Comparison of ENCODE assay signal across 1 cellular context in the genomic region with DNA sequence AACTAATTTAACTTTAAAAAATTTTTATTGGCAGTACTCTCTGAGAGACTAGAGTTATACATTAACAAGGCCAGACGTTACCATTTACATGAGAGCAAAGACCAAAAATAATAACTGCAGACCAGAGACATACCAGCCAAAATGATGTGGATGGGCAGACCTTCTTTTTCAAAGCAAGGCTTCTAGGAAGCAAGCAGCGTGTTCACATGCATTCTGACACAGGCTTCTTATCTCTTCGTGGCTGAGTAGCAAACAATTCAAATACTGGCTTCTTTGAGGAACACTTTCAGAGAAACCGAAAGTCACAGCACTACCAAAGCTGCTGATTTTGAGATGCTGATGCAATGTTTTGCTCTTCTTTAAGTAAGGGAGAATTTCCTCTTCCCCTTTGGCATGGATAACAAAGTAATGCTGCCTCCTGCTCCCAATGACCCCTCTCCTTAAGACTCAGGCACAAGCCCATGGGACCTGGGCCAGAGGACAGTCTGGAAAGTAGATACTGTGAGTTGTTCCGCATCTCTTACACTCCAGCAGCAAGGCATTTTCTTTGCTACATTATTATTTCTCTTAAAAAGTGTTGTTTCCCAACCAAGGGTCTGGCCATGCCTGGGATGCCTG.
TF ChIP-seq lines count a peak whose summit lies in the region.

No MANE protein-coding gene starts in this region.

TF ChIP-seq in K562, 482 proteins besides CTCF, POLR2A, EP300 and RAD21 (continued from another document and continues in another):
- TF ChIP-seq, protein P1, sequence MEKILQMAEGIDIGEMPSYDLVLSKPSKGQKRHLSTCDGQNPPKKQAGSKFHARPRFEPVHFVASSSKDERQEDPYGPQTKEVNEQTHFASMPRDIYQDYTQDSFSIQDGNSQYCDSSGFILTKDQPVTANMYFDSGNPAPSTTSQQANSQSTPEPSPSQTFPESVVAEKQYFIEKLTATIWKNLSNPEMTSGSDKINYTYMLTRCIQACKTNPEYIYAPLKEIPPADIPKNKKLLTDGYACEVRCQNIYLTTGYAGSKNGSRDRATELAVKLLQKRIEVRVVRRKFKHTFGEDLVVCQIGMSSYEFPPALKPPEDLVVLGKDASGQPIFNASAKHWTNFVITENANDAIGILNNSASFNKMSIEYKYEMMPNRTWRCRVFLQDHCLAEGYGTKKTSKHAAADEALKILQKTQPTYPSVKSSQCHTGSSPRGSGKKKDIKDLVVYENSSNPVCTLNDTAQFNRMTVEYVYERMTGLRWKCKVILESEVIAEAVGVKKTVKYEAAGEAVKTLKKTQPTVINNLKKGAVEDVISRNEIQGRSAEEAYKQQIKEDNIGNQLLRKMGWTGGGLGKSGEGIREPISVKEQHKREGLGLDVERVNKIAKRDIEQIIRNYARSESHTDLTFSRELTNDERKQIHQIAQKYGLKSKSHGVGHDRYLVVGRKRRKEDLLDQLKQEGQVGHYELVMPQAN (IDR thresholded peaks at IDR 0.05; ENCODE audit: borderline replicate concordance) = no peak
- TF ChIP-seq ZNF124 (CRISPR knock-in tag; IDR thresholded peaks at IDR 0.05) (no peak), ZNF717 (CRISPR knock-in tag; IDR thresholded peaks at IDR 0.05) (no peak), MCM2 (IDR thresholded peaks at IDR 0.05; ENCODE audit: low read depth) (no peak), CTBP1 (IDR thresholded peaks at IDR 0.05; ENCODE audit: borderline replicate concordance) (peak; percentile 57; the same call in 1 of the 2 replicates), NR2C1 (IDR thresholded peaks at IDR 0.05) (no peak), NR2C1 (tag; IDR thresholded peaks at IDR 0.05) (peak; percentile 54; the same call in 1 of the 2 replicates), NELFE (IDR thresholded peaks at IDR 0.05; ENCODE audit: insufficient read depth, insufficient read length) (no peak), NEUROD1 (IDR thresholded peaks at IDR 0.05; ENCODE audit: borderline replicate concordance, low read depth, low read length, partially characterized antibody) (no peak), DACH1 (IDR thresholded peaks at IDR 0.05; ENCODE audit: partially characterized antibody) (no peak), GATA2 (CRISPR knock-in tag; IDR thresholded peaks at IDR 0.05) (no peak), JUNB (CRISPR knock-in tag; conservative IDR thresholded peaks at IDR 0.05) (no peak), ATF7 (IDR thresholded peaks at IDR 0.05) (peak; percentile 80), MEF2D (tag; conservative IDR thresholded peaks at IDR 0.05; ENCODE audit: low read depth) (0 out of 2 replicates have a peak, but pooled peaks have one; percentile 24), ZFPM2 (CRISPR knock-in tag; IDR thresholded peaks at IDR 0.05) (no peak), ZNF561 (CRISPR knock-in tag; conservative IDR thresholded peaks at IDR 0.05) (no peak), POLR2G (IDR thresholded peaks at IDR 0.05; ENCODE audit: low read depth, low read length) (no peak), SPI1 (IDR thresholded peaks at IDR 0.05; ENCODE audit: borderline replicate concordance, low read depth, low read length) (peak; percentile 40; the same call in 1 of the 2 replicates), FOXP1 (CRISPR knock-in tag; IDR thresholded peaks at IDR 0.05) (no peak), ZNF212 (CRISPR knock-in tag; IDR thresholded peaks at IDR 0.05) (no peak), SREBF1 (IDR thresholded peaks at IDR 0.05; ENCODE audit: borderline replicate concordance, low read depth, low read length) (no peak), U2AF2 (optimal IDR thresholded peaks at IDR 0.05; ENCODE audit: low read depth, low read length) (no peak), EZH2 (IDR thresholded peaks at IDR 0.05; ENCODE audit: borderline replicate concordance, low read depth, low read length) (no peak), LEF1 (IDR thresholded peaks at IDR 0.05) (peak; percentile 60), CBX8 (IDR thresholded peaks at IDR 0.05; ENCODE audit: borderline replicate concordance, extremely low read depth, low read depth, low read length, poor library complexity, severe bottlenecking) (no peak), C11orf30 (IDR thresholded peaks at IDR 0.05; ENCODE audit: low read depth) (peak; percentile 10; the same call in 1 of the 2 replicates), ZKSCAN1 (IDR thresholded peaks at IDR 0.05; ENCODE audit: low read depth, low read length) (no peak), MYBL2 (IDR thresholded peaks at IDR 0.05; ENCODE audit: low read depth) (peak; percentile 61), MYBL2 (CRISPR knock-in tag; IDR thresholded peaks at IDR 0.05; ENCODE audit: borderline replicate concordance) (no peak), CBX3 (IDR thresholded peaks at IDR 0.05; ENCODE audit: borderline replicate concordance in 1 of 2, low read length in 2 of 2) (peak in 1 of 2 experiments; percentile 55; a peak in 1 of 3 replicates), GABPB1 (CRISPR knock-in tag; IDR thresholded peaks at IDR 0.05) (no peak), SMC3 (conservative IDR thresholded peaks at IDR 0.05; ENCODE audit: insufficient read depth, low read depth, low read length) (no peak), SREBF2 (CRISPR knock-in tag; IDR thresholded peaks at IDR 0.05) (no peak), MECOM (CRISPR knock-in tag; IDR thresholded peaks at IDR 0.05) (peak; percentile 36), MXI1 (IDR thresholded peaks at IDR 0.05; ENCODE audit: low read depth, low read length) (no peak), POLR2B (IDR thresholded peaks at IDR 0.05; ENCODE audit: low read depth, partially characterized antibody) (no peak)
- TF ChIP-seq, protein P2, sequence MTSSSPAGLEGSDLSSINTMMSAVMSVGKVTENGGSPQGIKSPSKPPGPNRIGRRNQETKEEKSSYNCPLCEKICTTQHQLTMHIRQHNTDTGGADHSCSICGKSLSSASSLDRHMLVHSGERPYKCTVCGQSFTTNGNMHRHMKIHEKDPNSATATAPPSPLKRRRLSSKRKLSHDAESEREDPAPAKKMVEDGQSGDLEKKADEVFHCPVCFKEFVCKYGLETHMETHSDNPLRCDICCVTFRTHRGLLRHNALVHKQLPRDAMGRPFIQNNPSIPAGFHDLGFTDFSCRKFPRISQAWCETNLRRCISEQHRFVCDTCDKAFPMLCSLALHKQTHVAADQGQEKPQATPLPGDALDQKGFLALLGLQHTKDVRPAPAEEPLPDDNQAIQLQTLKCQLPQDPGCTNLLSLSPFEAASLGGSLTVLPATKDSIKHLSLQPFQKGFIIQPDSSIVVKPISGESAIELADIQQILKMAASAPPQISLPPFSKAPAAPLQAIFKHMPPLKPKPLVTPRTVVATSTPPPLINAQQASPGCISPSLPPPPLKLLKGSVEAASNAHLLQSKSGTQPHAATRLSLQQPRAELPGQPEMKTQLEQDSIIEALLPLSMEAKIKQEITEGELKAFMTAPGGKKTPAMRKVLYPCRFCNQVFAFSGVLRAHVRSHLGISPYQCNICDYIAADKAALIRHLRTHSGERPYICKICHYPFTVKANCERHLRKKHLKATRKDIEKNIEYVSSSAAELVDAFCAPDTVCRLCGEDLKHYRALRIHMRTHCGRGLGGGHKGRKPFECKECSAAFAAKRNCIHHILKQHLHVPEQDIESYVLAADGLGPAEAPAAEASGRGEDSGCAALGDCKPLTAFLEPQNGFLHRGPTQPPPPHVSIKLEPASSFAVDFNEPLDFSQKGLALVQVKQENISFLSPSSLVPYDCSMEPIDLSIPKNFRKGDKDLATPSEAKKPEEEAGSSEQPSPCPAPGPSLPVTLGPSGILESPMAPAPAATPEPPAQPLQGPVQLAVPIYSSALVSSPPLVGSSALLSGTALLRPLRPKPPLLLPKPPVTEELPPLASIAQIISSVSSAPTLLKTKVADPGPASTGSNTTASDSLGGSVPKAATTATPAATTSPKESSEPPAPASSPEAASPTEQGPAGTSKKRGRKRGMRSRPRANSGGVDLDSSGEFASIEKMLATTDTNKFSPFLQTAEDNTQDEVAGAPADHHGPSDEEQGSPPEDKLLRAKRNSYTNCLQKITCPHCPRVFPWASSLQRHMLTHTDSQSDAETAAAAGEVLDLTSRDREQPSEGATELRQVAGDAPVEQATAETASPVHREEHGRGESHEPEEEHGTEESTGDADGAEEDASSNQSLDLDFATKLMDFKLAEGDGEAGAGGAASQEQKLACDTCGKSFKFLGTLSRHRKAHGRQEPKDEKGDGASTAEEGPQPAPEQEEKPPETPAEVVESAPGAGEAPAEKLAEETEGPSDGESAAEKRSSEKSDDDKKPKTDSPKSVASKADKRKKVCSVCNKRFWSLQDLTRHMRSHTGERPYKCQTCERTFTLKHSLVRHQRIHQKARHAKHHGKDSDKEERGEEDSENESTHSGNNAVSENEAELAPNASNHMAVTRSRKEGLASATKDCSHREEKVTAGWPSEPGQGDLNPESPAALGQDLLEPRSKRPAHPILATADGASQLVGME (CRISPR knock-in tag; IDR thresholded peaks at IDR 0.05) = no peak
- TF ChIP-seq, protein P3, sequence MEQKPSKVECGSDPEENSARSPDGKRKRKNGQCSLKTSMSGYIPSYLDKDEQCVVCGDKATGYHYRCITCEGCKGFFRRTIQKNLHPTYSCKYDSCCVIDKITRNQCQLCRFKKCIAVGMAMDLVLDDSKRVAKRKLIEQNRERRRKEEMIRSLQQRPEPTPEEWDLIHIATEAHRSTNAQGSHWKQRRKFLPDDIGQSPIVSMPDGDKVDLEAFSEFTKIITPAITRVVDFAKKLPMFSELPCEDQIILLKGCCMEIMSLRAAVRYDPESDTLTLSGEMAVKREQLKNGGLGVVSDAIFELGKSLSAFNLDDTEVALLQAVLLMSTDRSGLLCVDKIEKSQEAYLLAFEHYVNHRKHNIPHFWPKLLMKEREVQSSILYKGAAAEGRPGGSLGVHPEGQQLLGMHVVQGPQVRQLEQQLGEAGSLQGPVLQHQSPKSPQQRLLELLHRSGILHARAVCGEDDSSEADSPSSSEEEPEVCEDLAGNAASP (IDR thresholded peaks at IDR 0.05) = no peak
- TF ChIP-seq, protein P4, sequence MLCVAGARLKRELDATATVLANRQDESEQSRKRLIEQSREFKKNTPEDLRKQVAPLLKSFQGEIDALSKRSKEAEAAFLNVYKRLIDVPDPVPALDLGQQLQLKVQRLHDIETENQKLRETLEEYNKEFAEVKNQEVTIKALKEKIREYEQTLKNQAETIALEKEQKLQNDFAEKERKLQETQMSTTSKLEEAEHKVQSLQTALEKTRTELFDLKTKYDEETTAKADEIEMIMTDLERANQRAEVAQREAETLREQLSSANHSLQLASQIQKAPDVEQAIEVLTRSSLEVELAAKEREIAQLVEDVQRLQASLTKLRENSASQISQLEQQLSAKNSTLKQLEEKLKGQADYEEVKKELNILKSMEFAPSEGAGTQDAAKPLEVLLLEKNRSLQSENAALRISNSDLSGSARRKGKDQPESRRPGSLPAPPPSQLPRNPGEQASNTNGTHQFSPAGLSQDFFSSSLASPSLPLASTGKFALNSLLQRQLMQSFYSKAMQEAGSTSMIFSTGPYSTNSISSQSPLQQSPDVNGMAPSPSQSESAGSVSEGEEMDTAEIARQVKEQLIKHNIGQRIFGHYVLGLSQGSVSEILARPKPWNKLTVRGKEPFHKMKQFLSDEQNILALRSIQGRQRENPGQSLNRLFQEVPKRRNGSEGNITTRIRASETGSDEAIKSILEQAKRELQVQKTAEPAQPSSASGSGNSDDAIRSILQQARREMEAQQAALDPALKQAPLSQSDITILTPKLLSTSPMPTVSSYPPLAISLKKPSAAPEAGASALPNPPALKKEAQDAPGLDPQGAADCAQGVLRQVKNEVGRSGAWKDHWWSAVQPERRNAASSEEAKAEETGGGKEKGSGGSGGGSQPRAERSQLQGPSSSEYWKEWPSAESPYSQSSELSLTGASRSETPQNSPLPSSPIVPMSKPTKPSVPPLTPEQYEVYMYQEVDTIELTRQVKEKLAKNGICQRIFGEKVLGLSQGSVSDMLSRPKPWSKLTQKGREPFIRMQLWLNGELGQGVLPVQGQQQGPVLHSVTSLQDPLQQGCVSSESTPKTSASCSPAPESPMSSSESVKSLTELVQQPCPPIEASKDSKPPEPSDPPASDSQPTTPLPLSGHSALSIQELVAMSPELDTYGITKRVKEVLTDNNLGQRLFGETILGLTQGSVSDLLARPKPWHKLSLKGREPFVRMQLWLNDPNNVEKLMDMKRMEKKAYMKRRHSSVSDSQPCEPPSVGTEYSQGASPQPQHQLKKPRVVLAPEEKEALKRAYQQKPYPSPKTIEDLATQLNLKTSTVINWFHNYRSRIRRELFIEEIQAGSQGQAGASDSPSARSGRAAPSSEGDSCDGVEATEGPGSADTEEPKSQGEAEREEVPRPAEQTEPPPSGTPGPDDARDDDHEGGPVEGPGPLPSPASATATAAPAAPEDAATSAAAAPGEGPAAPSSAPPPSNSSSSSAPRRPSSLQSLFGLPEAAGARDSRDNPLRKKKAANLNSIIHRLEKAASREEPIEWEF (CRISPR knock-in tag; IDR thresholded peaks at IDR 0.05) = no peak
- TF ChIP-seq, protein P5, sequence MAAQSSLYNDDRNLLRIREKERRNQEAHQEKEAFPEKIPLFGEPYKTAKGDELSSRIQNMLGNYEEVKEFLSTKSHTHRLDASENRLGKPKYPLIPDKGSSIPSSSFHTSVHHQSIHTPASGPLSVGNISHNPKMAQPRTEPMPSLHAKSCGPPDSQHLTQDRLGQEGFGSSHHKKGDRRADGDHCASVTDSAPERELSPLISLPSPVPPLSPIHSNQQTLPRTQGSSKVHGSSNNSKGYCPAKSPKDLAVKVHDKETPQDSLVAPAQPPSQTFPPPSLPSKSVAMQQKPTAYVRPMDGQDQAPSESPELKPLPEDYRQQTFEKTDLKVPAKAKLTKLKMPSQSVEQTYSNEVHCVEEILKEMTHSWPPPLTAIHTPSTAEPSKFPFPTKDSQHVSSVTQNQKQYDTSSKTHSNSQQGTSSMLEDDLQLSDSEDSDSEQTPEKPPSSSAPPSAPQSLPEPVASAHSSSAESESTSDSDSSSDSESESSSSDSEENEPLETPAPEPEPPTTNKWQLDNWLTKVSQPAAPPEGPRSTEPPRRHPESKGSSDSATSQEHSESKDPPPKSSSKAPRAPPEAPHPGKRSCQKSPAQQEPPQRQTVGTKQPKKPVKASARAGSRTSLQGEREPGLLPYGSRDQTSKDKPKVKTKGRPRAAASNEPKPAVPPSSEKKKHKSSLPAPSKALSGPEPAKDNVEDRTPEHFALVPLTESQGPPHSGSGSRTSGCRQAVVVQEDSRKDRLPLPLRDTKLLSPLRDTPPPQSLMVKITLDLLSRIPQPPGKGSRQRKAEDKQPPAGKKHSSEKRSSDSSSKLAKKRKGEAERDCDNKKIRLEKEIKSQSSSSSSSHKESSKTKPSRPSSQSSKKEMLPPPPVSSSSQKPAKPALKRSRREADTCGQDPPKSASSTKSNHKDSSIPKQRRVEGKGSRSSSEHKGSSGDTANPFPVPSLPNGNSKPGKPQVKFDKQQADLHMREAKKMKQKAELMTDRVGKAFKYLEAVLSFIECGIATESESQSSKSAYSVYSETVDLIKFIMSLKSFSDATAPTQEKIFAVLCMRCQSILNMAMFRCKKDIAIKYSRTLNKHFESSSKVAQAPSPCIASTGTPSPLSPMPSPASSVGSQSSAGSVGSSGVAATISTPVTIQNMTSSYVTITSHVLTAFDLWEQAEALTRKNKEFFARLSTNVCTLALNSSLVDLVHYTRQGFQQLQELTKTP (IDR thresholded peaks at IDR 0.05; ENCODE audit: low read depth in 1 of 2, partially characterized antibody in 2 of 2) = peak; percentile 14 to 49
- TF ChIP-seq, protein P6, sequence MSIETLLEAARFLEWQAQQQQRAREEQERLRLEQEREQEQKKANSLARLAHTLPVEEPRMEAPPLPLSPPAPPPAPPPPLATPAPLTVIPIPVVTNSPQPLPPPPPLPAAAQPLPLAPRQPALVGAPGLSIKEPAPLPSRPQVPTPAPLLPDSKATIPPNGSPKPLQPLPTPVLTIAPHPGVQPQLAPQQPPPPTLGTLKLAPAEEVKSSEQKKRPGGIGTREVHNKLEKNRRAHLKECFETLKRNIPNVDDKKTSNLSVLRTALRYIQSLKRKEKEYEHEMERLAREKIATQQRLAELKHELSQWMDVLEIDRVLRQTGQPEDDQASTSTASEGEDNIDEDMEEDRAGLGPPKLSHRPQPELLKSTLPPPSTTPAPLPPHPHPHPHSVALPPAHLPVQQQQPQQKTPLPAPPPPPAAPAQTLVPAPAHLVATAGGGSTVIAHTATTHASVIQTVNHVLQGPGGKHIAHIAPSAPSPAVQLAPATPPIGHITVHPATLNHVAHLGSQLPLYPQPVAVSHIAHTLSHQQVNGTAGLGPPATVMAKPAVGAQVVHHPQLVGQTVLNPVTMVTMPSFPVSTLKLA (conservative IDR thresholded peaks at IDR 0.05) = peak in 1 of 2 experiments; percentile 36; a peak in 1 of 4 replicates
